ENCODE assay signal across 24 cellular contexts in the genomic region with DNA sequence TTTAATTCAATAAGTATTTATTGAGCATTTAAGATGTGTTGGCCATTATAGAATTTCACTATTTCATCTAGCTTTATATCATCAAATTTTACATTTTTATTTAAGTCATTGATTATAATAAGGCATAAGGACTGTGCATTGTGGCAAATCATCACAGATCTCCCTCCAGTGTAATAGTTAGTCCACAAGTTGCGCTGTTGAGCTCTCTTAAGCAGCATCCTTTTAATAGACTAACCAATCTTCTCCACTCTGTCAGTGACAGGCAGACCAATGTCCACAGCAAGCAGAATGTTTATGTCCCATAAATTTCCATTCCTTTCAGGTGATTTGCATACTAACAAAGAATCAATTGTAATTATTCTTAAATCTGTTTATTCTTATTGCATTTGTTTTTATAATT.
DNase-seq lines count a peak whose midpoint lies in the region; ATAC-seq and TF ChIP-seq lines count a peak whose summit lies in the region.
"Had no signal": no experiment of that assay in that cellular context is flagged by ENCODE, and none has a peak within 500 bp of the region (broad histone marks: within the 10 kb centered on the region; RNA-seq: fewer than 3 reads in every experiment).

No MANE protein-coding gene starts in this region.

- no peaks in the 10 kb centered on the region for H3K36me3 Mint-ChIP-seq in neural progenitor cell
- H3K36me3 Mint-ChIP-seq: activated CD8-positive, alpha-beta memory T cell treated with anti-CD3 and anti-CD28 coated beads, Interleukin-2, amount 10 ng/mL, durations not matched to agents 7 days and 5 days; activated naive CD8-positive, alpha-beta T cell treated with anti-CD3 and anti-CD28 coated beads, Interleukin-2, amount 10 ng/mL, durations not matched to agents 7 days and 5 days; CD14-positive monocyte; IgD-negative memory B cell; stimulated activated effector memory CD8-positive, alpha-beta T cell treated with anti-CD3 and anti-CD28 coated beads, Interleukin-12 subunit alpha, Interleukin-12 subunit beta, amount 100 ng/mL, for 72 hours had no signal

- no peaks in the 10 kb centered on the region for H3K27me3 ChIP-seq in neural progenitor cell
- H3K27me3 ChIP-seq: body of pancreas, left lung, ovary, vagina had no signal

- H3K4me3 ChIP-seq in neural progenitor cell = no peak overlapping the region
- H3K4me3 ChIP-seq: body of pancreas, HAP-1, left lung, ovary, vagina had no signal

- H3K9me3 Mint-ChIP-seq in neural progenitor cell = peaks cover 5% of the 10 kb centered on the region
- H3K9me3 Mint-ChIP-seq: IgD-negative memory B cell had no signal

- no peak overlapping the region for H3K9ac ChIP-seq in neural progenitor cell

- H3K4me2 ChIP-seq in neural progenitor cell = no peak overlapping the region

- no peak overlapping the region for H3K27ac Mint-ChIP-seq in neural progenitor cell
- H3K27ac Mint-ChIP-seq: activated CD8-positive, alpha-beta memory T cell treated with anti-CD3 and anti-CD28 coated beads, Interleukin-2, amount 10 ng/mL, durations not matched to agents 7 days and 5 days; activated naive CD8-positive, alpha-beta T cell treated with anti-CD3 and anti-CD28 coated beads, Interleukin-2, amount 10 ng/mL, durations not matched to agents 7 days and 5 days; CD14-positive monocyte; effector memory CD8-positive, alpha-beta T cell; IgD-negative memory B cell; naive thymus-derived CD8-positive, alpha-beta T cell; stimulated activated effector memory CD8-positive, alpha-beta T cell treated with anti-CD3 and anti-CD28 coated beads, Interleukin-12 subunit alpha, Interleukin-12 subunit beta, amount 100 ng/mL, for 72 hours had no signal

- TF ChIP-seq CTCF in neural progenitor cell (IDR thresholded peaks at IDR 0.05) = peak; percentile 16

- no peaks in the 10 kb centered on the region for H4K20me1 ChIP-seq in neural progenitor cell (ENCODE audit: low read depth)

- no peaks in the 10 kb centered on the region for H3K27me3 Mint-ChIP-seq in neural progenitor cell (ENCODE audit: insufficient read depth, low read depth)
- H3K27me3 Mint-ChIP-seq: activated CD8-positive, alpha-beta memory T cell treated with anti-CD3 and anti-CD28 coated beads, Interleukin-2, amount 10 ng/mL, durations not matched to agents 7 days and 5 days; activated naive CD8-positive, alpha-beta T cell treated with anti-CD3 and anti-CD28 coated beads, Interleukin-2, amount 10 ng/mL, durations not matched to agents 7 days and 5 days; effector memory CD8-positive, alpha-beta T cell; IgD-negative memory B cell; naive thymus-derived CD8-positive, alpha-beta T cell had no signal

- no peak overlapping the region for H3K4me3 Mint-ChIP-seq in neural progenitor cell
- H3K4me3 Mint-ChIP-seq: activated CD8-positive, alpha-beta memory T cell treated with anti-CD3 and anti-CD28 coated beads, Interleukin-2, amount 10 ng/mL, durations not matched to agents 7 days and 5 days; activated naive CD8-positive, alpha-beta T cell treated with anti-CD3 and anti-CD28 coated beads, Interleukin-2, amount 10 ng/mL, durations not matched to agents 7 days and 5 days; CD14-positive monocyte; effector memory CD8-positive, alpha-beta T cell; IgD-negative memory B cell; naive thymus-derived CD8-positive, alpha-beta T cell; stimulated activated effector memory CD8-positive, alpha-beta T cell treated with anti-CD3 and anti-CD28 coated beads, Interleukin-12 subunit alpha, Interleukin-12 subunit beta, amount 100 ng/mL, for 72 hours had no signal

- H3K4me1 ChIP-seq in neural progenitor cell = no peaks in the 10 kb centered on the region
- H3K4me1 ChIP-seq: body of pancreas, HAP-1, left lung, vagina had no signal

- ATAC-seq in HG02885 (IDR thresholded peaks at IDR 0.05; ENCODE audit: poor library complexity, unreplicated experiment) = peak; percentile 57
- no peak for ATAC-seq in HG03196 (IDR thresholded peaks at IDR 0.05; ENCODE audit: unreplicated experiment)
- ATAC-seq: activated CD8-positive, alpha-beta memory T cell treated with anti-CD3 and anti-CD28 coated beads, Interleukin-2, amount 10 ng/mL, durations not matched to agents 7 days and 5 days; body of pancreas; effector memory CD8-positive, alpha-beta T cell; left lung; naive thymus-derived CD8-positive, alpha-beta T cell; stimulated activated effector memory CD8-positive, alpha-beta T cell treated with anti-CD3 and anti-CD28 coated beads, Interleukin-12 subunit alpha, Interleukin-12 subunit beta, amount 100 ng/mL, for 72 hours had no signal

- H3K79me2 ChIP-seq in neural progenitor cell (ENCODE audit: low read depth) = no peaks in the 10 kb centered on the region

- DNase-seq in NCI-H2171 treated with DMSO at 0.1 percent for 48 hours (lab: John Stamatoyannopoulos, UW) (peak; percentile 0), NCI-H2171 (lab: John Stamatoyannopoulos, UW) (no peak), SK-N-DZ (ENCODE audit: low spot score) (peak; percentile 24), neural progenitor cell (ENCODE audit: low spot score) (no peak), epidermal melanocyte (ENCODE audit: insufficient read length, low spot score) (no peak), A172 (ENCODE audit: low spot score) (no peak)
- DNase-seq: activated CD4-positive, alpha-beta T cell treated with anti-CD3 and anti-CD28 coated beads for 4 hours; activated CD8-positive, alpha-beta memory T cell treated with anti-CD3 and anti-CD28 coated beads, Interleukin-2, amount 10 ng/mL, durations not matched to agents 7 days and 5 days; activated naive CD8-positive, alpha-beta T cell treated with anti-CD3 and anti-CD28 coated beads, Interleukin-2, amount 10 ng/mL, durations not matched to agents 7 days and 5 days; body of pancreas; effector memory CD8-positive, alpha-beta T cell; left lung; naive thymus-derived CD8-positive, alpha-beta T cell; NCI-H1694 treated with DMSO at 0.1 percent for 48 hours; NCI-H345; ovary had no signal

- no peaks in the 10 kb centered on the region for H3F3A ChIP-seq in neural progenitor cell (ENCODE audit: low read depth)

- no peaks in the 10 kb centered on the region for H3K36me3 ChIP-seq in neural progenitor cell
- H3K36me3 ChIP-seq: HAP-1, left lung, ovary, vagina had no signal

- no peaks in the 10 kb centered on the region for H3K4me1 Mint-ChIP-seq in neural progenitor cell
- H3K4me1 Mint-ChIP-seq: activated CD8-positive, alpha-beta memory T cell treated with anti-CD3 and anti-CD28 coated beads, Interleukin-2, amount 10 ng/mL, durations not matched to agents 7 days and 5 days; activated naive CD8-positive, alpha-beta T cell treated with anti-CD3 and anti-CD28 coated beads, Interleukin-2, amount 10 ng/mL, durations not matched to agents 7 days and 5 days; CD14-positive monocyte; IgD-negative memory B cell; naive thymus-derived CD8-positive, alpha-beta T cell; stimulated activated effector memory CD8-positive, alpha-beta T cell treated with anti-CD3 and anti-CD28 coated beads, Interleukin-12 subunit alpha, Interleukin-12 subunit beta, amount 100 ng/mL, for 72 hours had no signal

- H2AFZ ChIP-seq in neural progenitor cell (replicated peaks) = no peak overlapping the region

- no peak overlapping the region for H3K27ac ChIP-seq in neural progenitor cell
- H3K27ac ChIP-seq: body of pancreas, HL-60, left lung, ovary, vagina had no signal

- H3K9me3 ChIP-seq in neural progenitor cell (ENCODE audit: low read depth) = no peaks in the 10 kb centered on the region
- H3K9me3 ChIP-seq: body of pancreas, HAP-1, ovary, vagina had no signal

Comparison
In these comparisons a context has a peak if more than half of its experiments do, and no peak if none do; other contexts are left out.
1. DNase-seq: peak in NCI-H2171 treated with DMSO at 0.1 percent for 48 hours (single experiment) and SK-N-DZ (single experiment); none in NCI-H2171 (single experiment), neural progenitor cell (single experiment), epidermal melanocyte (single experiment) and A172 (single experiment).